ENCODE assay signal across 25 cellular contexts in genomic region chr1:94115254-94115899, GRCh38. TPM values are rescaled to one million over a fixed set of nuclear protein-coding genes. Genes with fewer than 3 reads are reported as not detected.
A peak's percentile ranks its signal among the peaks of the same experiment; 100 is the strongest.
DNase-seq lines count a peak whose midpoint lies in the region; ATAC-seq, FAIRE-seq and TF ChIP-seq lines count a peak whose summit lies in the region.
"Had no signal": no experiment of that assay in that cellular context is flagged by ENCODE, and none has a peak within 500 bp of the region (broad histone marks: within the 10 kb centered on the region; RNA-seq: fewer than 3 reads in every experiment).

No MANE protein-coding gene starts in this region.

- H3K36me3 Mint-ChIP-seq in osteocyte (ENCODE audit: unreplicated experiment): no peaks in the 10 kb centered on the region
- H3K36me3 Mint-ChIP-seq in activated CD4-positive, alpha-beta T cell treated with anti-CD3 and anti-CD28 coated beads for 36 hours (ENCODE audit: low read depth): no peaks in the 10 kb centered on the region
- H3K36me3 Mint-ChIP-seq: CD8-positive, alpha-beta memory T cell had no signal

- no peak for FAIRE-seq in HepG2 (lab: Jason Lieb, UNC)
- FAIRE-seq: D721Med, GM18507, H54 had no signal

- in situ Hi-C loops in HepG2 (cut with HindIII; ENCODE audit: extremely low pct_ligation_motif_present, low pct_unique_long_range_greater_than_20kb): no loop called here

- peak overlapping the region; percentile 98 for H3K27ac Mint-ChIP-seq in osteocyte (ENCODE audit: unreplicated experiment)
- no peak overlapping the region for H3K27ac Mint-ChIP-seq in activated CD4-positive, alpha-beta T cell treated with anti-CD3 and anti-CD28 coated beads for 36 hours
- H3K27ac Mint-ChIP-seq: CD8-positive, alpha-beta memory T cell had no signal

- TF ChIP-seq CTCF in HepG2 (CRISPR knock-in tag; IDR thresholded peaks at IDR 0.05) (no peak), right lobe of liver (IDR thresholded peaks at IDR 0.05) (no peak), osteocyte (IDR thresholded peaks at IDR 0.05) (no peak), breast epithelium (IDR thresholded peaks at IDR 0.05) (no peak)

- no peaks in the 10 kb centered on the region for H3K79me2 ChIP-seq in HepG2 (ENCODE audit: insufficient read depth, low read length)

- peaks cover 2 to 12% of the 10 kb centered on the region in 2 experiments; a peak in 2 of 5 replicates for H3K27me3 ChIP-seq in HepG2 (ENCODE audit: control insufficient read depth in 1 of 2, insufficient read depth in 2 of 2, low read length in 2 of 2)
- no peaks in the 10 kb centered on the region for H3K27me3 ChIP-seq in right lobe of liver
- H3K27me3 ChIP-seq in breast epithelium: no peaks in the 10 kb centered on the region
- H3K27me3 ChIP-seq: Peyer's patch had no signal

- no peaks in the 10 kb centered on the region for H4K20me1 ChIP-seq in HepG2 (ENCODE audit: insufficient read depth, low read length)

- H3K9me3 ChIP-seq in HepG2 (ENCODE audit: low read length): no peaks in the 10 kb centered on the region
- H3K9me3 ChIP-seq in right lobe of liver: no peaks in the 10 kb centered on the region
- H3K9me3 ChIP-seq in breast epithelium: no peaks in the 10 kb centered on the region
- H3K9me3 ChIP-seq: Peyer's patch had no signal

- H3K4me3 ChIP-seq in HepG2 (replicated peaks in 1 of 3; ENCODE audit: insufficient read depth in 1 of 3, low read depth in 2 of 3, low read length in 3 of 3): no peak overlapping the region
- no peak overlapping the region for H3K4me3 ChIP-seq in right lobe of liver
- H3K4me3 ChIP-seq in breast epithelium: no peak overlapping the region
- H3K4me3 ChIP-seq: Peyer's patch had no signal

- H3K4me1 ChIP-seq in HepG2 (ENCODE audit: insufficient read depth, low read length) (peaks cover 86% of the 10 kb centered on the region), right lobe of liver (peaks cover 0 to 19% (median 2%) of the 10 kb centered on the region in 4 donors), breast epithelium (peaks cover 11 to 15% of the 10 kb centered on the region in 2 donors)
- H3K4me1 ChIP-seq: Peyer's patch had no signal

- no peaks in the 10 kb centered on the region for H3K9me3 Mint-ChIP-seq in osteocyte (ENCODE audit: unreplicated experiment)
- H3K9me3 Mint-ChIP-seq in activated CD4-positive, alpha-beta T cell treated with anti-CD3 and anti-CD28 coated beads for 36 hours (ENCODE audit: low read depth): no peaks in the 10 kb centered on the region
- H3K9me3 Mint-ChIP-seq: CD8-positive, alpha-beta memory T cell had no signal

- TF ChIP-seq POLR2A in HepG2 (IDR thresholded peaks at IDR 0.05; ENCODE audit: insufficient read depth in 1 of 2, low read depth in 2 of 2, low read length in 2 of 2) (no peak), right lobe of liver (IDR thresholded peaks at IDR 0.05) (no peak), breast epithelium (IDR thresholded peaks at IDR 0.05) (no peak)

- H3K27ac ChIP-seq in HepG2 (ENCODE audit: extremely low read length, insufficient read depth, low read length): peak overlapping the region; percentile 65
- H3K27ac ChIP-seq in right lobe of liver: no peak overlapping the region
- no peak overlapping the region for H3K27ac ChIP-seq in breast epithelium
- H3K27ac ChIP-seq: C4-2B, HL-60, Peyer's patch had no signal

- TF ChIP-seq EP300 in HepG2 (IDR thresholded peaks at IDR 0.05; ENCODE audit: low read depth in 2 of 2, low read length in 2 of 2) (no peak), HepG2 (CRISPR knock-in tag; IDR thresholded peaks at IDR 0.05; ENCODE audit: borderline replicate concordance) (no peak)

- POLR2A ChIA-PET in HepG2 (lab: Yijun Ruan, JAX): interaction anchor here (1.1 to 2.4 kb wide), 3 partner anchors 11 to 54 kb away, joined by 3 to 24 read pairs (median 12); no protein-coding TSS in a partner anchor
- POLR2A ChIA-PET in activated CD4-positive, alpha-beta T cell treated with anti-CD3 and anti-CD28 coated beads for 36 hours (lab: Charles Lee): no interaction called here

- H3K4me3 Mint-ChIP-seq in osteocyte (ENCODE audit: unreplicated experiment): no peak overlapping the region
- H3K4me3 Mint-ChIP-seq in activated CD4-positive, alpha-beta T cell treated with anti-CD3 and anti-CD28 coated beads for 36 hours: no peak overlapping the region
- H3K4me3 Mint-ChIP-seq: CD8-positive, alpha-beta memory T cell had no signal

- no peak for TF ChIP-seq RAD21 in HepG2 (CRISPR knock-in tag; IDR thresholded peaks at IDR 0.05)

- intact Hi-C loops in HepG2 (cut with micrococcal nuclease; ENCODE audit: unreplicated experiment) (loop anchor here (5.0 kb wide), 1 partner anchor 53 kb away; no protein-coding TSS in a partner anchor), right lobe of liver (cut with DNase I) (no loop called here), breast epithelium (cut with DNase I; ENCODE audit: low total_unique reads) (no loop called here)
- intact Hi-C loops in activated CD4-positive, alpha-beta T cell treated with anti-CD3 and anti-CD28 coated beads for 36 hours (cut with DNase I, micrococcal nuclease): no loop called here

- no peak for ATAC-seq in HepG2
- no peak for ATAC-seq in right lobe of liver
- ATAC-seq in activated CD4-positive, alpha-beta T cell treated with anti-CD3 and anti-CD28 coated beads for 36 hours: no peak

- CTCF ChIA-PET in HepG2 (lab: Yijun Ruan, JAX; ENCODE audit: low intra/inter-chr PET ratio, low total read pairs): no interaction called here
- CTCF ChIA-PET in activated CD4-positive, alpha-beta T cell treated with anti-CD3 and anti-CD28 coated beads for 36 hours (lab: Charles Lee): no interaction called here

- peak; percentile 53 for DNase-seq in HepG2 (ENCODE audit: low spot score)
- no peak for DNase-seq in right lobe of liver
- peak; percentile 59 for DNase-seq in fibroblast of gingiva (ENCODE audit: low read depth)
- no peak for DNase-seq in osteocyte (ENCODE audit: extremely low spot score, unreplicated experiment)
- DNase-seq in breast epithelium (ENCODE audit: low spot score in 2 of 2): no peak
- no peak for DNase-seq in activated CD4-positive, alpha-beta T cell treated with anti-CD3 and anti-CD28 coated beads for 36 hours
- no peak for DNase-seq in activated CD8-positive, alpha-beta memory T cell treated with anti-CD3 and anti-CD28 coated beads, Interleukin-2, amount 50 U/mL, for 48 hours
- no peak for DNase-seq in NCI-H774 (lab: John Stamatoyannopoulos, UW)
- DNase-seq: 8988T; CD8-positive, alpha-beta memory T cell; DMS53; GDM1; KBM-7; NCI-H1092; NCI-H1436; NCI-H187 treated with DMSO at 0.1 percent for 48 hours; NCI-H2107; NCI-H510A; Peyer's patch had no signal

- H3K36me3 ChIP-seq in HepG2 (replicated peaks in 1 of 2; ENCODE audit: control insufficient read depth in 1 of 2, insufficient read depth in 2 of 2, low read length in 2 of 2) (no peaks in the 10 kb centered on the region), right lobe of liver (no peaks in the 10 kb centered on the region), breast epithelium (no peaks in the 10 kb centered on the region)
- H3K36me3 ChIP-seq: Peyer's patch had no signal

- H3K4me2 ChIP-seq in HepG2 (ENCODE audit: low read depth, low read length): peak overlapping the region; percentile 61; the same call in 1 of the 2 replicates

- 76% methylated on average over 10 of the region's 10 CpGs for WGBS in HepG2 (ENCODE audit: low lambda C conversion rate)
- 93% methylated on average over 7 of the region's 10 CpGs for WGBS in right lobe of liver (ENCODE audit: insufficient coverage, low coverage, low lambda C conversion rate, missing lambda C conversion rate)

- no TSS peak for BruUV-seq in HepG2 (replicated peaks; lab: Mats Ljungman, UMichigan)

- no peak overlapping the region for H2AFZ ChIP-seq in HepG2 (ENCODE audit: low read length)

- no peaks in the 10 kb centered on the region for H3K27me3 Mint-ChIP-seq in osteocyte (ENCODE audit: unreplicated experiment)
- no peaks in the 10 kb centered on the region for H3K27me3 Mint-ChIP-seq in activated CD4-positive, alpha-beta T cell treated with anti-CD3 and anti-CD28 coated beads for 36 hours

- H3K4me1 Mint-ChIP-seq in osteocyte (ENCODE audit: unreplicated experiment): peaks cover 91% of the 10 kb centered on the region
- no peaks in the 10 kb centered on the region for H3K4me1 Mint-ChIP-seq in activated CD4-positive, alpha-beta T cell treated with anti-CD3 and anti-CD28 coated beads for 36 hours
- H3K4me1 Mint-ChIP-seq: CD8-positive, alpha-beta memory T cell had no signal

- 0 out of 2 replicates have a peak overlapping the region, but pooled peaks have one; percentile 6 for H3K9ac ChIP-seq in HepG2 (ENCODE audit: insufficient read depth, low read depth, low read length)

TF ChIP-seq in HepG2, 621 proteins besides CTCF, POLR2A, EP300 and RAD21 (continues in another document):
- peak; percentile 84 for TF ChIP-seq CEBPB (IDR thresholded peaks at IDR 0.05; ENCODE audit: borderline replicate concordance, low read depth, low read length)
- TF ChIP-seq ZMYM3 (CRISPR knock-in tag; IDR thresholded peaks at IDR 0.05): peak; percentile 90

RNA-seq across cellular contexts. Expression of gene ABCA4, which starts 5.6 kb away (rescaled TPM):
- total RNA-seq in HepG2 (2016; rRNA removed; fragmentation: Illumina TruSeq; extraction: Trizol) (0.13 and 0.24 TPM in 2 replicates), right lobe of liver (under 1 TPM; 0.49 to 0.99 (median 0.75) TPM), osteocyte (6.0 and 6.6 TPM in 2 replicates), breast epithelium (1 to 10 TPM in 2 of 3 donors, under 1 TPM in 1; 0.16 to 3.5 (median 1.3) TPM)
- not detected in 2 replicates for total RNA-seq in HepG2 (2016; cell fraction: cytosol; rRNA removed; fragmentation: Illumina TruSeq; extraction: Trizol; ENCODE audit: low read depth)
- 0.28 and 0.37 TPM in 2 replicates for total RNA-seq in HepG2 (2016; cell fraction: insoluble cytoplasmic fraction; rRNA removed; fragmentation: Illumina TruSeq; extraction: Trizol)
- total RNA-seq in HepG2 (2016; cell fraction: membrane; rRNA removed; fragmentation: Illumina TruSeq; extraction: Trizol): 0.03 TPM in 1 of 2 replicates, not detected in the other
- total RNA-seq in HepG2 (2016; cell fraction: nucleus; rRNA removed; fragmentation: Illumina TruSeq; extraction: Trizol): 0.34 and 0.62 TPM in 2 replicates
- 0.57 and 0.67 TPM in 2 replicates for polyA plus RNA-seq in HepG2 (2011; rRNA removed)
- 0.24 and 0.28 TPM in 2 replicates for polyA plus RNA-seq in HepG2 (2011; cell fraction: cytosol; rRNA removed)
- 3.3 and 4.6 TPM in 2 replicates for polyA plus RNA-seq in HepG2 (2011; cell fraction: nucleus; rRNA removed)
- 0.71 and 0.97 TPM in 2 replicates for polyA plus RNA-seq in HepG2 (2012)
- polyA plus RNA-seq in HepG2 (2016; cell fraction: cytosol; fragmentation: Illumina TruSeq; extraction: Trizol; ENCODE audit: low read depth): 0.10 TPM in 1 of 2 replicates, not detected in the other
- 0.05 and 0.14 TPM in 2 replicates for polyA plus RNA-seq in HepG2 (2016; cell fraction: insoluble cytoplasmic fraction; fragmentation: Illumina TruSeq; extraction: Trizol; ENCODE audit: low read depth)
- polyA plus RNA-seq in HepG2 (2016; cell fraction: membrane; fragmentation: Illumina TruSeq; extraction: Trizol; ENCODE audit: low read depth): 0.07 TPM in 1 of 2 replicates, not detected in the other
- 0.79 and 1.1 TPM in 2 replicates for polyA plus RNA-seq in HepG2 (2016; cell fraction: nucleus; fragmentation: Illumina TruSeq; extraction: Trizol; ENCODE audit: insufficient read depth, low read depth)
- 0.92 and 11.5 TPM in 2 replicates for polyA minus RNA-seq in HepG2 (2011; rRNA and poly(A)+ RNA removed; ENCODE audit: low replicate concordance)
- 0.20 and 0.70 TPM in 2 replicates for polyA minus RNA-seq in HepG2 (2011; cell fraction: cytosol; rRNA and poly(A)+ RNA removed)
- 0.99 and 1.4 TPM in 2 replicates for polyA minus RNA-seq in HepG2 (2011; cell fraction: nucleus; rRNA and poly(A)+ RNA removed)
- under 1 TPM; 0.14 to 0.18 TPM for total RNA-seq in activated CD4-positive, alpha-beta T cell treated with anti-CD3 and anti-CD28 coated beads for 36 hours
- total RNA-seq: CD8-positive, alpha-beta memory T cell; HT-29 had no signal
- polyA plus RNA-seq: CD8-positive, alpha-beta memory T cell had no signal

Comparison
In these comparisons a context has a peak if more than half of its experiments do, and no peak if none do; other contexts are left out.
1. DNase-seq: peak in HepG2 (single experiment) and fibroblast of gingiva (single experiment); none in right lobe of liver (0 of 3), osteocyte (single experiment), breast epithelium (0 of 2), activated CD4-positive, alpha-beta T cell treated with anti-CD3 and anti-CD28 coated beads for 36 hours (single experiment), activated CD8-positive, alpha-beta memory T cell treated with anti-CD3 and anti-CD28 coated beads, Interleukin-2, amount 50 U/mL, for 48 hours (single experiment) and NCI-H774 (single experiment).